Comparison of ENCODE assay signal across 11 cellular contexts in genomic region chr16:27720731-27721547, GRCh38.
DNase-seq lines count a peak whose midpoint lies in the region; TF ChIP-seq lines count a peak whose summit lies in the region.
"Had no signal": no experiment of that assay in that cellular context is flagged by ENCODE, and none has a peak within 500 bp of the region (broad histone marks: within the 10 kb centered on the region; RNA-seq: fewer than 3 reads in every experiment).

No MANE protein-coding gene starts in this region.

- no peaks in the 10 kb centered on the region for H3K27me3 ChIP-seq in right atrium auricular region
- H3K27me3 ChIP-seq in rectal smooth muscle tissue (ENCODE audit: control insufficient read depth, insufficient read depth, low read length), result no peaks in the 10 kb centered on the region

- H3K4me3 ChIP-seq in right atrium auricular region, result peak overlapping the region in 1 of 2 donors; percentile 6
- no peak overlapping the region for H3K4me3 ChIP-seq in rectal smooth muscle tissue (ENCODE audit: low read length)
- H3K4me3 ChIP-seq: K562 had no signal

- peak overlapping the region; percentile 12 for H3K9ac ChIP-seq in rectal smooth muscle tissue (ENCODE audit: low read length)

- H3K9me3 Mint-ChIP-seq in CD14-positive monocyte, result no peaks in the 10 kb centered on the region
- H3K9me3 Mint-ChIP-seq: activated naive CD4-positive, alpha-beta T cell treated with anti-CD3 and anti-CD28 coated beads for 36 hours; effector memory CD8-positive, alpha-beta T cell had no signal

- H3K36me3 ChIP-seq in right atrium auricular region, result no peaks in the 10 kb centered on the region
- peaks cover 2% of the 10 kb centered on the region for H3K36me3 ChIP-seq in rectal smooth muscle tissue (ENCODE audit: control insufficient read depth, insufficient read depth, low read length)

- H3K4me1 ChIP-seq in right atrium auricular region (peaks cover 0 to 35% of the 10 kb centered on the region in 2 donors), rectal smooth muscle tissue (ENCODE audit: control insufficient read depth, insufficient read depth, low read length) (peaks cover 6% of the 10 kb centered on the region)

- peaks cover 0 to under 1% (median 0%) of the 10 kb centered on the region in 3 donors for H3K27me3 Mint-ChIP-seq in CD14-positive monocyte (ENCODE audit: low read depth in 3 of 3)
- H3K27me3 Mint-ChIP-seq: effector memory CD8-positive, alpha-beta T cell had no signal

- TF ChIP-seq CTCF in CD14-positive monocyte (IDR thresholded peaks at IDR 0.05), result no peak
- TF ChIP-seq CTCF in right atrium auricular region (IDR thresholded peaks at IDR 0.05), result no peak

- peaks cover 2% of the 10 kb centered on the region for H3K4me1 Mint-ChIP-seq in CD14-positive monocyte

- H3K27ac ChIP-seq in right atrium auricular region, result peak overlapping the region; percentile 61 to 76
- H3K27ac ChIP-seq in rectal smooth muscle tissue (ENCODE audit: low read depth, low read length), result peak overlapping the region; percentile 34

- H3K36me3 Mint-ChIP-seq in CD14-positive monocyte, result peaks cover 42 to 46% of the 10 kb centered on the region in 2 donors

- H3K4me3 Mint-ChIP-seq in CD14-positive monocyte, result no peak overlapping the region
- H3K4me3 Mint-ChIP-seq: activated naive CD4-positive, alpha-beta T cell treated with anti-CD3 and anti-CD28 coated beads for 36 hours; effector memory CD8-positive, alpha-beta T cell had no signal

- peak; percentile 10 for DNase-seq in CD14-positive monocyte (ENCODE audit: low spot score)
- DNase-seq in anterior cingulate cortex (lab: John Stamatoyannopoulos, UW), result peak in 46 of 58 donors; percentile 11 to 82 (median 54)
- DNase-seq in right atrium auricular region (ENCODE audit: low spot score), result no peak
- no peak for DNase-seq in NCI-H1105 (lab: John Stamatoyannopoulos, UW)
- DNase-seq in NCI-H1092 treated with DMSO at 0.1 percent for 48 hours (lab: John Stamatoyannopoulos, UW), result no peak
- no peak for DNase-seq in DMS79 (lab: John Stamatoyannopoulos, UW)
- DNase-seq in NCI-H146 (lab: John Stamatoyannopoulos, UW), result no peak
- DNase-seq: activated naive CD4-positive, alpha-beta T cell treated with anti-CD3 and anti-CD28 coated beads for 36 hours; effector memory CD8-positive, alpha-beta T cell had no signal

- intact Hi-C loops in CD14-positive monocyte (cut with micrococcal nuclease), result no loop called here

- no peak overlapping the region for H3K27ac Mint-ChIP-seq in CD14-positive monocyte
- H3K27ac Mint-ChIP-seq: activated naive CD4-positive, alpha-beta T cell treated with anti-CD3 and anti-CD28 coated beads for 36 hours had no signal

- no peaks in the 10 kb centered on the region for H3K9me3 ChIP-seq in right atrium auricular region

Comparison
In these comparisons a context has a peak if more than half of its experiments do, and no peak if none do; other contexts are left out.
1. DNase-seq: peak in CD14-positive monocyte (single experiment) and anterior cingulate cortex (46 of 58); none in right atrium auricular region (single experiment), NCI-H1105 (single experiment), NCI-H1092 treated with DMSO at 0.1 percent for 48 hours (single experiment), DMS79 (single experiment) and NCI-H146 (single experiment).